8 cellular contexts compared by ENCODE assay signal in genomic region chr15:37019479-37020433, GRCh38.
DNase-seq lines count a peak whose midpoint lies in the region; ATAC-seq and TF ChIP-seq lines count a peak whose summit lies in the region.

No MANE protein-coding gene starts in this region.

- DNase-seq in DMS153 treated with DMSO at 0.1 percent for 48 hours (lab: John Stamatoyannopoulos, UW; ENCODE audit: unreplicated experiment) (peak; percentile 30), NCI-H2107 (lab: John Stamatoyannopoulos, UW) (peak; percentile 3), dermis blood vessel endothelial cell (peak; percentile 9), mucosa of descending colon (no peak), DMS 273 (lab: John Stamatoyannopoulos, UW; ENCODE audit: unreplicated experiment) (no peak), ecto neural progenitor cell (ENCODE audit: low spot score) (no peak)
- DNase-seq in stimulated activated naive B cell treated with anti-CD40 and anti-IgM and Interleukin-4, amounts not matched to agents 10 μg/mL and 1 μg/mL and 100 μg/mL, for 72 hours: no peak

- no peaks in the 10 kb centered on the region for H3K36me3 Mint-ChIP-seq in stimulated activated naive B cell treated with anti-CD40 and anti-IgM and Interleukin-4, amounts not matched to agents 10 μg/mL and 1 μg/mL and 100 μg/mL, for 72 hours

- H3K9me3 ChIP-seq in mucosa of descending colon: no peaks in the 10 kb centered on the region

- ATAC-seq in mucosa of descending colon (peak; percentile 38), HG03378 (IDR thresholded peaks at IDR 0.05; ENCODE audit: unreplicated experiment) (no peak)
- no peak for ATAC-seq in stimulated activated naive B cell treated with anti-CD40 and anti-IgM and Interleukin-4, amounts not matched to agents 10 μg/mL and 1 μg/mL and 100 μg/mL, for 72 hours (replicated peaks)

- H3K4me1 ChIP-seq in mucosa of descending colon (ENCODE audit: low read depth): no peaks in the 10 kb centered on the region

- intact Hi-C loops in mucosa of descending colon (cut with DNase I, micrococcal nuclease): no loop called here

- H3K36me3 ChIP-seq in mucosa of descending colon (ENCODE audit: low read depth): no peaks in the 10 kb centered on the region

- H3K4me3 Mint-ChIP-seq in stimulated activated naive B cell treated with anti-CD40 and anti-IgM and Interleukin-4, amounts not matched to agents 10 μg/mL and 1 μg/mL and 100 μg/mL, for 72 hours: no peak overlapping the region

- no peaks in the 10 kb centered on the region for H3K27me3 Mint-ChIP-seq in stimulated activated naive B cell treated with anti-CD40 and anti-IgM and Interleukin-4, amounts not matched to agents 10 μg/mL and 1 μg/mL and 100 μg/mL, for 72 hours

- peaks cover 0 to 7% of the 10 kb centered on the region in 2 donors for H3K9me3 Mint-ChIP-seq in stimulated activated naive B cell treated with anti-CD40 and anti-IgM and Interleukin-4, amounts not matched to agents 10 μg/mL and 1 μg/mL and 100 μg/mL, for 72 hours

- no peak overlapping the region for H3K27ac Mint-ChIP-seq in stimulated activated naive B cell treated with anti-CD40 and anti-IgM and Interleukin-4, amounts not matched to agents 10 μg/mL and 1 μg/mL and 100 μg/mL, for 72 hours

- no peaks in the 10 kb centered on the region for H3K4me1 Mint-ChIP-seq in stimulated activated naive B cell treated with anti-CD40 and anti-IgM and Interleukin-4, amounts not matched to agents 10 μg/mL and 1 μg/mL and 100 μg/mL, for 72 hours

- no peak for TF ChIP-seq CTCF in mucosa of descending colon (IDR thresholded peaks at IDR 0.05)

- H3K4me3 ChIP-seq in mucosa of descending colon: no peak overlapping the region

Comparison
In these comparisons a context has a peak if more than half of its experiments do, and no peak if none do; other contexts are left out.
1. DNase-seq: peak in DMS153 treated with DMSO at 0.1 percent for 48 hours (single experiment), NCI-H2107 (single experiment) and dermis blood vessel endothelial cell (single experiment); none in mucosa of descending colon (0 of 3), DMS 273 (single experiment), stimulated activated naive B cell treated with anti-CD40 and anti-IgM and Interleukin-4, amounts not matched to agents 10 μg/mL and 1 μg/mL and 100 μg/mL, for 72 hours (single experiment) and ecto neural progenitor cell (single experiment).